ENCODE assay signal across 13 cellular contexts in genomic region chr6:128479048-128479666, GRCh38. TPM values are rescaled to one million over a fixed set of nuclear protein-coding genes. Genes with fewer than 3 reads are reported as not detected.
DNase-seq lines count a peak whose midpoint lies in the region; ATAC-seq, FAIRE-seq and TF ChIP-seq lines count a peak whose summit lies in the region.
"Had no signal": no experiment of that assay in that cellular context is flagged by ENCODE, and none has a peak within 500 bp of the region (broad histone marks: within the 10 kb centered on the region; RNA-seq: fewer than 3 reads in every experiment).

No MANE protein-coding gene starts in this region.

- CTCF ChIA-PET in mammary epithelial cell (lab: Charles Lee; ENCODE audit: low non-redundant PET), result no interaction called here

- no peaks in the 10 kb centered on the region for H3K36me3 ChIP-seq in BLaER1 treated with 17β-estradiol and CSF1 and Interleukin-3, amounts not matched to agents 10 nM and 100 nM
- H3K36me3 ChIP-seq in mammary epithelial cell (ENCODE audit: insufficient read depth, low read length), result no peaks in the 10 kb centered on the region
- no peaks in the 10 kb centered on the region for H3K36me3 ChIP-seq in mucosa of rectum (ENCODE audit: control insufficient read depth in 2 of 2, insufficient read depth in 2 of 2, low read length in 2 of 2)
- H3K36me3 ChIP-seq: spleen had no signal

- intact Hi-C loops in mammary epithelial cell (cut with micrococcal nuclease), result no loop called here

- H3K79me2 ChIP-seq in mammary epithelial cell (ENCODE audit: insufficient read depth, low read length), result peaks cover 94% of the 10 kb centered on the region

- no peaks in the 10 kb centered on the region for H3K27me3 ChIP-seq in BLaER1 treated with 17β-estradiol and CSF1 and Interleukin-3, amounts not matched to agents 10 nM and 100 nM
- H3K27me3 ChIP-seq in mammary epithelial cell (ENCODE audit: insufficient read depth, low read length) (no peaks in the 10 kb centered on the region), mucosa of rectum (ENCODE audit: control insufficient read depth in 2 of 2, insufficient read depth in 2 of 2, low read length in 2 of 2) (no peaks in the 10 kb centered on the region)
- H3K27me3 ChIP-seq: spleen had no signal

- no peak overlapping the region for H3K9ac ChIP-seq in BLaER1 treated with 17β-estradiol and CSF1 and Interleukin-3, amounts not matched to agents 10 nM and 100 nM
- H3K9ac ChIP-seq in mammary epithelial cell (ENCODE audit: insufficient read depth, low read length) (no peak overlapping the region), mucosa of rectum (ENCODE audit: low read depth in 1 of 2, low read length in 2 of 2) (no peak overlapping the region)

- no peak overlapping the region for H3K27ac ChIP-seq in BLaER1 treated with 17β-estradiol and CSF1 and Interleukin-3, amounts not matched to agents 10 nM and 100 nM
- H3K27ac ChIP-seq in mammary epithelial cell (ENCODE audit: insufficient read depth, low read depth, low read length) (no peak overlapping the region), mucosa of rectum (ENCODE audit: low read depth in 2 of 2, low read length in 2 of 2) (peak overlapping the region; percentile 21 to 46)

- no peak overlapping the region for H3K4me3 ChIP-seq in BLaER1 treated with 17β-estradiol and CSF1 and Interleukin-3, amounts not matched to agents 10 nM and 100 nM
- H3K4me3 ChIP-seq in mammary epithelial cell (replicated peaks in 1 of 3; ENCODE audit: insufficient read depth in 1 of 3, low read depth in 2 of 3, low read length in 3 of 3) (no peak overlapping the region), mucosa of rectum (ENCODE audit: low read length in 2 of 2) (peak overlapping the region in 1 of 2 donors; percentile 64)

- no peaks in the 10 kb centered on the region for H3K9me3 ChIP-seq in BLaER1 treated with 17β-estradiol and CSF1 and Interleukin-3, amounts not matched to agents 10 nM and 100 nM (replicated peaks in 1 of 11)
- H3K9me3 ChIP-seq in mammary epithelial cell (replicated peaks; ENCODE audit: insufficient read depth, low read length) (no peaks in the 10 kb centered on the region), mucosa of rectum (ENCODE audit: control insufficient read depth in 2 of 2, low read length in 2 of 2) (no peaks in the 10 kb centered on the region)
- H3K9me3 ChIP-seq: spleen had no signal

- in situ Hi-C loops in mammary epithelial cell (cut with MboI; ENCODE audit: low sequenced_read_pairs in 2 of 2), result no loop called here

- peaks cover 0 to 9% (median 2%) of the 10 kb centered on the region in 10 experiments; a peak in 8 of 20 replicates for H3K4me1 ChIP-seq in BLaER1 treated with 17β-estradiol and CSF1 and Interleukin-3, amounts not matched to agents 10 nM and 100 nM
- H3K4me1 ChIP-seq in mammary epithelial cell (ENCODE audit: insufficient read depth, low read length), result peaks cover 28% of the 10 kb centered on the region
- peaks cover 5 to 15% of the 10 kb centered on the region in 2 donors for H3K4me1 ChIP-seq in mucosa of rectum (ENCODE audit: control insufficient read depth in 2 of 2, insufficient read depth in 2 of 2, low read length in 2 of 2)

- dilution Hi-C loops in mammary epithelial cell (cut with HindIII; ENCODE audit: low sequenced_read_pairs), result no loop called here

- 100% methylated on average over 2 of the region's 2 CpGs for WGBS in mammary epithelial cell (ENCODE audit: low coverage, missing lambda C conversion rate)

- FAIRE-seq in GM18507 (lab: Jason Lieb, UNC), result peak; percentile 12
- FAIRE-seq: bronchial epithelial cell had no signal

- DNase-seq in GM18507 (ENCODE audit: extremely low spot score, insufficient read length, low read depth), result no peak
- DNase-seq in mammary epithelial cell, result no peak
- DNase-seq in mesenteric fat pad (ENCODE audit: low spot score), result no peak
- DNase-seq: IMR-90, NCI-H2081 treated with DMSO at 0.1 percent for 48 hours, spleen, T1000 had no signal

- H4K20me1 ChIP-seq in BLaER1 treated with 17β-estradiol and CSF1 and Interleukin-3, amounts not matched to agents 10 nM and 100 nM, result no peaks in the 10 kb centered on the region
- H4K20me1 ChIP-seq in mammary epithelial cell (ENCODE audit: insufficient read depth, low read length), result no peaks in the 10 kb centered on the region

- ATAC-seq in GM19324 (IDR thresholded peaks at IDR 0.05; ENCODE audit: low FRiP score, unreplicated experiment) (no peak), GM19463 (IDR thresholded peaks at IDR 0.05; ENCODE audit: unreplicated experiment) (no peak)
- ATAC-seq: HCT116 had no signal

- BruUV-seq in mammary epithelial cell (replicated peaks; lab: Mats Ljungman, UMichigan), result no TSS peak

- TF ChIP-seq CTCF in mammary epithelial cell (conservative IDR thresholded peaks at IDR 0.05 in 1 of 2, IDR thresholded peaks at IDR 0.05 in 1 of 2; ENCODE audit: extremely low read depth in 1 of 2, insufficient read depth in 1 of 2, low read depth in 1 of 2, low read length in 2 of 2), result no peak

- H2AFZ ChIP-seq in mammary epithelial cell (ENCODE audit: low read depth, low read length), result no peak overlapping the region

- peak overlapping the region in 8 of 11 experiments; percentile 9 to 64 (median 48); a peak in 12 of 22 replicates for H3K4me2 ChIP-seq in BLaER1 treated with 17β-estradiol and CSF1 and Interleukin-3, amounts not matched to agents 10 nM and 100 nM
- H3K4me2 ChIP-seq in mammary epithelial cell (ENCODE audit: insufficient read depth, low read depth, low read length), result peak overlapping the region; percentile 47

RNA-seq across cellular contexts. Expression of gene PTPRK, which starts 41.2 kb away (rescaled TPM):
- total RNA-seq in mammary epithelial cell, result 100 to 1,000 TPM; 103 to 336 TPM
- 14.7 TPM for polyA plus RNA-seq in mammary epithelial cell
- polyA minus RNA-seq in mammary epithelial cell, result 138 TPM
- total RNA-seq in mesenteric fat pad, result 13.6 TPM

Comparison
In these comparisons a context has a peak if more than half of its experiments do, and no peak if none do; other contexts are left out.
1. H3K27ac ChIP-seq: peak in mucosa of rectum (2 of 2); none in BLaER1 treated with 17β-estradiol and CSF1 and Interleukin-3, amounts not matched to agents 10 nM and 100 nM (0 of 11) and mammary epithelial cell (single experiment).